In the genomic region with DNA sequence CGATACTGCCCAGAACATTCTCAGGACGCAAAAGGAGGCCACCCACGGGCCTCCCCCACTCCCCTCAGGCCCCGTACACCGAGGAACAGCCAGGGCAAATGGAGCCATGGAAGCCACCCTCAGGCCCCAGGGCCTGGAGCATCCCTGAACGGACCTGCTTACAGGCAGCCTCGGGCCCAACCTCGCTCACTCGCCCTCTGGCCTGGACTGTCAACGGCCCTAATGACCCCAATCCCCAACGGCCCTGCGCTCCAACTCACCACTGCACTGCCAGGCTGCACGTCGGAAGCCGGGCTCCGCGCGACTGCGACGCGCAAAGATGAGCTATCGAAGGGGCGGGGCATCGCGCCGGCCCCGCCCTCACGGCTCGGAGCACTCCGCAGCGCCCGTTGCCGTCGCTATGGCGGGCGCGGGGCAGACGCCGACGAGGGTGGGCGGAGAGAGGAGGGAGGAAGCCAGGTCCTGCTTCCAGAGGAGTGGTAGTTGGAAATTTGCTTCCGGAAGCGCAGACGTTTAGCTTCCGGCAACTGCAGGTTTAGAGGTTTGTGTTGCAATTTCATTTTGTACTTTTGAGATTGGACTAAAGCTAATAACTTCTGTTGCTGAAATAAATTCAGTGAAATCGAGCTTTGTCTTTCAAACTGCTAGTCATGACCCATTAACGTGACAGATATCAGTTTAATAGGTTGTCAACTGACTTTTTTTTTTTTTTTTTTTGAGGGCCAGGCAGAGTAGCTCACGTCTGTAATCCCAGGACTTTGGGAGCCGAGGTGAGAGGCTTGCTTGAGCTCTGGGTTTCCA, we compare ENCODE assay signal across 1 cellular context.
A peak's percentile ranks its signal among the peaks of the same experiment; 100 is the strongest.
TF ChIP-seq lines count a peak whose summit lies in the region.

Gene SKIC8 (minus strand): TSS at position 308 of the 801 bp plus-strand sequence. CDS start 3,923 bp downstream, outside the sequence.

TF ChIP-seq in GM23338, 12 proteins besides CTCF, POLR2A, EP300 and RAD21:
- TF ChIP-seq, protein P1, sequence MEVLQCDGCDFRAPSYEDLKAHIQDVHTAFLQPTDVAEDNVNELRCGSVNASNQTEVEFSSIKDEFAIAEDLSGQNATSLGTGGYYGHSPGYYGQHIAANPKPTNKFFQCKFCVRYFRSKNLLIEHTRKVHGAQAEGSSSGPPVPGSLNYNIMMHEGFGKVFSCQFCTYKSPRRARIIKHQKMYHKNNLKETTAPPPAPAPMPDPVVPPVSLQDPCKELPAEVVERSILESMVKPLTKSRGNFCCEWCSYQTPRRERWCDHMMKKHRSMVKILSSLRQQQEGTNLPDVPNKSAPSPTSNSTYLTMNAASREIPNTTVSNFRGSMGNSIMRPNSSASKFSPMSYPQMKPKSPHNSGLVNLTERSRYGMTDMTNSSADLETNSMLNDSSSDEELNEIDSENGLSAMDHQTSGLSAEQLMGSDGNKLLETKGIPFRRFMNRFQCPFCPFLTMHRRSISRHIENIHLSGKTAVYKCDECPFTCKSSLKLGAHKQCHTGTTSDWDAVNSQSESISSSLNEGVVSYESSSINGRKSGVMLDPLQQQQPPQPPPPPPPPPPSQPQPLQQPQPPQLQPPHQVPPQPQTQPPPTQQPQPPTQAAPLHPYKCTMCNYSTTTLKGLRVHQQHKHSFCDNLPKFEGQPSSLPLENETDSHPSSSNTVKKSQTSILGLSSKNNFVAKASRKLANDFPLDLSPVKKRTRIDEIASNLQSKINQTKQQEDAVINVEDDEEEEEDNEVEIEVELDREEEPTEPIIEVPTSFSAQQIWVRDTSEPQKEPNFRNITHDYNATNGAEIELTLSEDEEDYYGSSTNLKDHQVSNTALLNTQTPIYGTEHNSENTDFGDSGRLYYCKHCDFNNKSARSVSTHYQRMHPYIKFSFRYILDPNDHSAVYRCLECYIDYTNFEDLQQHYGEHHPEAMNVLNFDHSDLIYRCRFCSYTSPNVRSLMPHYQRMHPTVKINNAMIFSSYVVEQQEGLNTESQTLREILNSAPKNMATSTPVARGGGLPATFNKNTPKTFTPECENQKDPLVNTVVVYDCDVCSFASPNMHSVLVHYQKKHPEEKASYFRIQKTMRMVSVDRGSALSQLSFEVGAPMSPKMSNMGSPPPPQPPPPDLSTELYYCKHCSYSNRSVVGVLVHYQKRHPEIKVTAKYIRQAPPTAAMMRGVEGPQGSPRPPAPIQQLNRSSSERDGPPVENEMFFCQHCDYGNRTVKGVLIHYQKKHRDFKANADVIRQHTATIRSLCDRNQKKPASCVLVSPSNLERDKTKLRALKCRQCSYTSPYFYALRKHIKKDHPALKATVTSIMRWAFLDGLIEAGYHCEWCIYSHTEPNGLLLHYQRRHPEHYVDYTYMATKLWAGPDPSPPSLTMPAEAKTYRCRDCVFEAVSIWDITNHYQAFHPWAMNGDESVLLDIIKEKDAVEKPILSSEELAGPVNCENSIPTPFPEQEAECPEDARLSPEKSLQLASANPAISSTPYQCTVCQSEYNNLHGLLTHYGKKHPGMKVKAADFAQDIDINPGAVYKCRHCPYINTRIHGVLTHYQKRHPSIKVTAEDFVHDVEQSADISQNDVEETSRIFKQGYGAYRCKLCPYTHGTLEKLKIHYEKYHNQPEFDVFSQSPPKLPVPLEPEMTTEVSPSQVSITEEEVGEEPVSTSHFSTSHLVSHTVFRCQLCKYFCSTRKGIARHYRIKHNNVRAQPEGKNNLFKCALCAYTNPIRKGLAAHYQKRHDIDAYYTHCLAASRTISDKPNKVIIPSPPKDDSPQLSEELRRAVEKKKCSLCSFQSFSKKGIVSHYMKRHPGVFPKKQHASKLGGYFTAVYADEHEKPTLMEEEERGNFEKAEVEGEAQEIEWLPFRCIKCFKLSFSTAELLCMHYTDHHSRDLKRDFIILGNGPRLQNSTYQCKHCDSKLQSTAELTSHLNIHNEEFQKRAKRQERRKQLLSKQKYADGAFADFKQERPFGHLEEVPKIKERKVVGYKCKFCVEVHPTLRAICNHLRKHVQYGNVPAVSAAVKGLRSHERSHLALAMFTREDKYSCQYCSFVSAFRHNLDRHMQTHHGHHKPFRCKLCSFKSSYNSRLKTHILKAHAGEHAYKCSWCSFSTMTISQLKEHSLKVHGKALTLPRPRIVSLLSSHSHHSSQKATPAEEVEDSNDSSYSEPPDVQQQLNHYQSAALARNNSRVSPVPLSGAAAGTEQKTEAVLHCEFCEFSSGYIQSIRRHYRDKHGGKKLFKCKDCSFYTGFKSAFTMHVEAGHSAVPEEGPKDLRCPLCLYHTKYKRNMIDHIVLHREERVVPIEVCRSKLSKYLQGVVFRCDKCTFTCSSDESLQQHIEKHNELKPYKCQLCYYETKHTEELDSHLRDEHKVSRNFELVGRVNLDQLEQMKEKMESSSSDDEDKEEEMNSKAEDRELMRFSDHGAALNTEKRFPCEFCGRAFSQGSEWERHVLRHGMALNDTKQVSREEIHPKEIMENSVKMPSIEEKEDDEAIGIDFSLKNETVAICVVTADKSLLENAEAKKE (CRISPR knock-in tag; IDR thresholded peaks at IDR 0.05): no peak
- TF ChIP-seq EZH2phosphoT487 (IDR thresholded peaks at IDR 0.05; ENCODE audit: unreplicated experiment) (no peak), POLR2AphosphoS5 (IDR thresholded peaks at IDR 0.05; ENCODE audit: low read depth) (peak; percentile 88), CREB1 (CRISPR knock-in tag; IDR thresholded peaks at IDR 0.05; ENCODE audit: low read depth) (peak; percentile 96), REST (IDR thresholded peaks at IDR 0.05; ENCODE audit: unreplicated experiment) (peak; percentile 9)
